Comparison of ENCODE assay signal across 8 cellular contexts in genomic region chr1:72037745-72038343, GRCh38.
A peak's percentile ranks its signal among the peaks of the same experiment; 100 is the strongest.
DNase-seq lines count a peak whose midpoint lies in the region; ATAC-seq and TF ChIP-seq lines count a peak whose summit lies in the region.

No MANE protein-coding gene starts in this region.

- intact Hi-C loops in activated naive CD4-positive, alpha-beta T cell treated with anti-CD3 and anti-CD28 coated beads for 36 hours (cut with micrococcal nuclease), result loop anchor here (2.0 to 10.0 kb wide), 2 partner anchors 843 to 943 kb away; no protein-coding TSS in a partner anchor

- no peak overlapping the region for H3K4me3 ChIP-seq in choroid plexus epithelial cell (ENCODE audit: low read depth, low read length)

- ATAC-seq in HG02884 (IDR thresholded peaks at IDR 0.05; ENCODE audit: unreplicated experiment), result peak; percentile 70

- H3K4me3 Mint-ChIP-seq in activated naive CD4-positive, alpha-beta T cell treated with anti-CD3 and anti-CD28 coated beads for 36 hours, result no peak overlapping the region
- no peak overlapping the region for H3K4me3 Mint-ChIP-seq in activated naive CD4-positive, alpha-beta T cell treated with anti-CD3 and anti-CD28 coated beads, Interleukin-2, amount 10 ng/mL, durations not matched to agents 7 days and 5 days

- DNase-seq in activated naive CD4-positive, alpha-beta T cell treated with anti-CD3 and anti-CD28 coated beads for 36 hours, result peak; percentile 33
- no peak for DNase-seq in activated naive CD4-positive, alpha-beta T cell treated with anti-CD3 and anti-CD28 coated beads, Interleukin-2, amount 10 ng/mL, durations not matched to agents 7 days and 5 days
- DNase-seq in NCI-H510A treated with DMSO at 0.1 percent for 48 hours (lab: John Stamatoyannopoulos, UW), result peak; percentile 55
- peak; percentile 43 for DNase-seq in choroid plexus epithelial cell (ENCODE audit: low read depth)
- DNase-seq in mucosa of gallbladder (ENCODE audit: low spot score), result peak; percentile 42
- no peak for DNase-seq in islet precursor cell
- DNase-seq in activated effector memory CD4-positive, alpha-beta T cell treated with Interleukin-2 at 50 U/mL for 16 hours, result no peak

- H3K36me3 Mint-ChIP-seq in activated naive CD4-positive, alpha-beta T cell treated with anti-CD3 and anti-CD28 coated beads for 36 hours (ENCODE audit: low read depth), result no peaks in the 10 kb centered on the region
- H3K36me3 Mint-ChIP-seq in activated naive CD4-positive, alpha-beta T cell treated with anti-CD3 and anti-CD28 coated beads, Interleukin-2, amount 10 ng/mL, durations not matched to agents 7 days and 5 days, result no peaks in the 10 kb centered on the region

- no peaks in the 10 kb centered on the region for H3K9me3 Mint-ChIP-seq in activated naive CD4-positive, alpha-beta T cell treated with anti-CD3 and anti-CD28 coated beads for 36 hours
- H3K9me3 Mint-ChIP-seq in activated naive CD4-positive, alpha-beta T cell treated with anti-CD3 and anti-CD28 coated beads, Interleukin-2, amount 10 ng/mL, durations not matched to agents 7 days and 5 days, result no peaks in the 10 kb centered on the region

- no peaks in the 10 kb centered on the region for H3K4me1 Mint-ChIP-seq in activated naive CD4-positive, alpha-beta T cell treated with anti-CD3 and anti-CD28 coated beads for 36 hours (ENCODE audit: low read depth)
- H3K4me1 Mint-ChIP-seq in activated naive CD4-positive, alpha-beta T cell treated with anti-CD3 and anti-CD28 coated beads, Interleukin-2, amount 10 ng/mL, durations not matched to agents 7 days and 5 days, result no peaks in the 10 kb centered on the region

- CTCF ChIA-PET in activated naive CD4-positive, alpha-beta T cell treated with anti-CD3 and anti-CD28 coated beads for 36 hours (lab: Charles Lee), result interaction anchor here (0.5 kb wide), 1 partner anchor 230 kb away, joined by 3 read pairs; no protein-coding TSS in a partner anchor
- CTCF ChIA-PET in activated naive CD4-positive, alpha-beta T cell treated with anti-CD3 and anti-CD28 coated beads, Interleukin-2, amount 10 ng/mL, durations not matched to agents 7 days and 5 days (lab: Charles Lee), result interaction anchor here (0.6 to 0.7 kb wide), 3 partner anchors 50 to 934 kb away, joined by 3 to 4 read pairs (median 3); no protein-coding TSS in a partner anchor

- H3K27ac Mint-ChIP-seq in activated naive CD4-positive, alpha-beta T cell treated with anti-CD3 and anti-CD28 coated beads for 36 hours, result no peak overlapping the region
- H3K27ac Mint-ChIP-seq in activated naive CD4-positive, alpha-beta T cell treated with anti-CD3 and anti-CD28 coated beads, Interleukin-2, amount 10 ng/mL, durations not matched to agents 7 days and 5 days, result no peak overlapping the region

- TF ChIP-seq CTCF in choroid plexus epithelial cell (conservative IDR thresholded peaks at IDR 0.05; ENCODE audit: low read depth, low read length), result peak; percentile 58

- H3K27me3 Mint-ChIP-seq in activated naive CD4-positive, alpha-beta T cell treated with anti-CD3 and anti-CD28 coated beads for 36 hours (ENCODE audit: low read depth), result no peaks in the 10 kb centered on the region
- no peaks in the 10 kb centered on the region for H3K27me3 Mint-ChIP-seq in activated naive CD4-positive, alpha-beta T cell treated with anti-CD3 and anti-CD28 coated beads, Interleukin-2, amount 10 ng/mL, durations not matched to agents 7 days and 5 days

Comparison
In these comparisons a context has a peak if more than half of its experiments do, and no peak if none do; other contexts are left out.
1. DNase-seq: peak in activated naive CD4-positive, alpha-beta T cell treated with anti-CD3 and anti-CD28 coated beads for 36 hours (single experiment), NCI-H510A treated with DMSO at 0.1 percent for 48 hours (single experiment), choroid plexus epithelial cell (single experiment) and mucosa of gallbladder (single experiment); none in activated naive CD4-positive, alpha-beta T cell treated with anti-CD3 and anti-CD28 coated beads, Interleukin-2, amount 10 ng/mL, durations not matched to agents 7 days and 5 days (single experiment), islet precursor cell (single experiment) and activated effector memory CD4-positive, alpha-beta T cell treated with Interleukin-2 at 50 U/mL for 16 hours (single experiment).